2 cellular contexts compared by ENCODE assay signal in the genomic region with DNA sequence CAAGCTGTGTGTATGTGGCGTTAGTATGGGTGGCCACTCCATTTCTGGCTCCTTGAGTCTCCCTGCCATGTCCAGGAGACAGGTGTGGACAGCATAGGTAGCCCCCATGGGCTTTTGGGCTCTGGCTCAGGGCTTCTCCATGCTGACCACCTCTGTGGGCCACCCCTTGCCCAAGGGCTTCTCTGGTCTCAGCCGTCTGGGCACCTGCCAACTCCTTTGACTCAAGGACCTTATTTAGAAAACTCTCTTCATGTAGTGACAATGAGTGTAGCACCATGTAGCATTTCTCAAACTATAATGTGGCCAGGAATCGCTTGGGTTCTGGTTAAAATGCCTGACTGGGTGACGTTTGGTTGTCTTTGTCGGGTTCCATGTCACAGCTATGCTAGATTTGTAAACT.
TF ChIP-seq lines count a peak whose summit lies in the region.

No MANE protein-coding gene starts in this region.

TF ChIP-seq in SK-N-SH, 30 proteins besides CTCF, POLR2A, EP300 and RAD21 (continued from another document):
- TF ChIP-seq, protein P1, sequence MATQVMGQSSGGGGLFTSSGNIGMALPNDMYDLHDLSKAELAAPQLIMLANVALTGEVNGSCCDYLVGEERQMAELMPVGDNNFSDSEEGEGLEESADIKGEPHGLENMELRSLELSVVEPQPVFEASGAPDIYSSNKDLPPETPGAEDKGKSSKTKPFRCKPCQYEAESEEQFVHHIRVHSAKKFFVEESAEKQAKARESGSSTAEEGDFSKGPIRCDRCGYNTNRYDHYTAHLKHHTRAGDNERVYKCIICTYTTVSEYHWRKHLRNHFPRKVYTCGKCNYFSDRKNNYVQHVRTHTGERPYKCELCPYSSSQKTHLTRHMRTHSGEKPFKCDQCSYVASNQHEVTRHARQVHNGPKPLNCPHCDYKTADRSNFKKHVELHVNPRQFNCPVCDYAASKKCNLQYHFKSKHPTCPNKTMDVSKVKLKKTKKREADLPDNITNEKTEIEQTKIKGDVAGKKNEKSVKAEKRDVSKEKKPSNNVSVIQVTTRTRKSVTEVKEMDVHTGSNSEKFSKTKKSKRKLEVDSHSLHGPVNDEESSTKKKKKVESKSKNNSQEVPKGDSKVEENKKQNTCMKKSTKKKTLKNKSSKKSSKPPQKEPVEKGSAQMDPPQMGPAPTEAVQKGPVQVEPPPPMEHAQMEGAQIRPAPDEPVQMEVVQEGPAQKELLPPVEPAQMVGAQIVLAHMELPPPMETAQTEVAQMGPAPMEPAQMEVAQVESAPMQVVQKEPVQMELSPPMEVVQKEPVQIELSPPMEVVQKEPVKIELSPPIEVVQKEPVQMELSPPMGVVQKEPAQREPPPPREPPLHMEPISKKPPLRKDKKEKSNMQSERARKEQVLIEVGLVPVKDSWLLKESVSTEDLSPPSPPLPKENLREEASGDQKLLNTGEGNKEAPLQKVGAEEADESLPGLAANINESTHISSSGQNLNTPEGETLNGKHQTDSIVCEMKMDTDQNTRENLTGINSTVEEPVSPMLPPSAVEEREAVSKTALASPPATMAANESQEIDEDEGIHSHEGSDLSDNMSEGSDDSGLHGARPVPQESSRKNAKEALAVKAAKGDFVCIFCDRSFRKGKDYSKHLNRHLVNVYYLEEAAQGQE (IDR thresholded peaks at IDR 0.05; ENCODE audit: low read depth, low read length), result no peak

TF ChIP-seq in SK-N-SH treated with all-trans-retinoic acid at 6 μM for 48 hours, 23 proteins besides CTCF, POLR2A, EP300 and RAD21 (continued from another document):
- TF ChIP-seq, protein P2, sequence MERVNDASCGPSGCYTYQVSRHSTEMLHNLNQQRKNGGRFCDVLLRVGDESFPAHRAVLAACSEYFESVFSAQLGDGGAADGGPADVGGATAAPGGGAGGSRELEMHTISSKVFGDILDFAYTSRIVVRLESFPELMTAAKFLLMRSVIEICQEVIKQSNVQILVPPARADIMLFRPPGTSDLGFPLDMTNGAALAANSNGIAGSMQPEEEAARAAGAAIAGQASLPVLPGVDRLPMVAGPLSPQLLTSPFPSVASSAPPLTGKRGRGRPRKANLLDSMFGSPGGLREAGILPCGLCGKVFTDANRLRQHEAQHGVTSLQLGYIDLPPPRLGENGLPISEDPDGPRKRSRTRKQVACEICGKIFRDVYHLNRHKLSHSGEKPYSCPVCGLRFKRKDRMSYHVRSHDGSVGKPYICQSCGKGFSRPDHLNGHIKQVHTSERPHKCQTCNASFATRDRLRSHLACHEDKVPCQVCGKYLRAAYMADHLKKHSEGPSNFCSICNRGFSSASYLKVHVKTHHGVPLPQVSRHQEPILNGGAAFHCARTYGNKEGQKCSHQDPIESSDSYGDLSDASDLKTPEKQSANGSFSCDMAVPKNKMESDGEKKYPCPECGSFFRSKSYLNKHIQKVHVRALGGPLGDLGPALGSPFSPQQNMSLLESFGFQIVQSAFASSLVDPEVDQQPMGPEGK (CRISPR knock-in tag; IDR thresholded peaks at IDR 0.05; ENCODE audit: borderline replicate concordance), result no peak
- TF ChIP-seq, protein P3, sequence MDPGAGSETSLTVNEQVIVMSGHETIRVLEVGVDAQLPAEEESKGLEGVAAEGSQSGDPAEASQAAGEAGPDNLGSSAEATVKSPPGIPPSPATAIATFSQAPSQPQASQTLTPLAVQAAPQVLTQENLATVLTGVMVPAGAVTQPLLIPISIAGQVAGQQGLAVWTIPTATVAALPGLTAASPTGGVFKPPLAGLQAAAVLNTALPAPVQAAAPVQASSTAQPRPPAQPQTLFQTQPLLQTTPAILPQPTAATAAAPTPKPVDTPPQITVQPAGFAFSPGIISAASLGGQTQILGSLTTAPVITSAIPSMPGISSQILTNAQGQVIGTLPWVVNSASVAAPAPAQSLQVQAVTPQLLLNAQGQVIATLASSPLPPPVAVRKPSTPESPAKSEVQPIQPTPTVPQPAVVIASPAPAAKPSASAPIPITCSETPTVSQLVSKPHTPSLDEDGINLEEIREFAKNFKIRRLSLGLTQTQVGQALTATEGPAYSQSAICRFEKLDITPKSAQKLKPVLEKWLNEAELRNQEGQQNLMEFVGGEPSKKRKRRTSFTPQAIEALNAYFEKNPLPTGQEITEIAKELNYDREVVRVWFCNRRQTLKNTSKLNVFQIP (CRISPR knock-in tag; IDR thresholded peaks at IDR 0.05; ENCODE audit: borderline replicate concordance, low read depth), result no peak
- TF ChIP-seq SNAI2 (CRISPR knock-in tag; IDR thresholded peaks at IDR 0.05) (no peak), TCF4 (CRISPR knock-in tag; IDR thresholded peaks at IDR 0.05; ENCODE audit: borderline replicate concordance) (no peak), ZC3H10 (CRISPR knock-in tag; IDR thresholded peaks at IDR 0.05) (no peak)
- TF ChIP-seq, protein P4, sequence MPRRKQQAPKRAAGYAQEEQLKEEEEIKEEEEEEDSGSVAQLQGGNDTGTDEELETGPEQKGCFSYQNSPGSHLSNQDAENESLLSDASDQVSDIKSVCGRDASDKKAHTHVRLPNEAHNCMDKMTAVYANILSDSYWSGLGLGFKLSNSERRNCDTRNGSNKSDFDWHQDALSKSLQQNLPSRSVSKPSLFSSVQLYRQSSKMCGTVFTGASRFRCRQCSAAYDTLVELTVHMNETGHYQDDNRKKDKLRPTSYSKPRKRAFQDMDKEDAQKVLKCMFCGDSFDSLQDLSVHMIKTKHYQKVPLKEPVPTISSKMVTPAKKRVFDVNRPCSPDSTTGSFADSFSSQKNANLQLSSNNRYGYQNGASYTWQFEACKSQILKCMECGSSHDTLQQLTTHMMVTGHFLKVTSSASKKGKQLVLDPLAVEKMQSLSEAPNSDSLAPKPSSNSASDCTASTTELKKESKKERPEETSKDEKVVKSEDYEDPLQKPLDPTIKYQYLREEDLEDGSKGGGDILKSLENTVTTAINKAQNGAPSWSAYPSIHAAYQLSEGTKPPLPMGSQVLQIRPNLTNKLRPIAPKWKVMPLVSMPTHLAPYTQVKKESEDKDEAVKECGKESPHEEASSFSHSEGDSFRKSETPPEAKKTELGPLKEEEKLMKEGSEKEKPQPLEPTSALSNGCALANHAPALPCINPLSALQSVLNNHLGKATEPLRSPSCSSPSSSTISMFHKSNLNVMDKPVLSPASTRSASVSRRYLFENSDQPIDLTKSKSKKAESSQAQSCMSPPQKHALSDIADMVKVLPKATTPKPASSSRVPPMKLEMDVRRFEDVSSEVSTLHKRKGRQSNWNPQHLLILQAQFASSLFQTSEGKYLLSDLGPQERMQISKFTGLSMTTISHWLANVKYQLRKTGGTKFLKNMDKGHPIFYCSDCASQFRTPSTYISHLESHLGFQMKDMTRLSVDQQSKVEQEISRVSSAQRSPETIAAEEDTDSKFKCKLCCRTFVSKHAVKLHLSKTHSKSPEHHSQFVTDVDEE (CRISPR knock-in tag; IDR thresholded peaks at IDR 0.05), result no peak
